ENCODE assay signal across 1 cellular context in genomic region chr19:13633109-13633508, GRCh38.
A peak's percentile ranks its signal among the peaks of the same experiment; 100 is the strongest.
TF ChIP-seq lines count a peak whose summit lies in the region.

No MANE protein-coding gene starts in this region.

TF ChIP-seq in HepG2, 621 proteins besides CTCF, POLR2A, EP300 and RAD21 (continued from another document and continues in another):
- no peak for TF ChIP-seq ZHX2 (IDR thresholded peaks at IDR 0.05; ENCODE audit: low read depth)
- TF ChIP-seq ZHX2 (CRISPR knock-in tag; IDR thresholded peaks at IDR 0.05; ENCODE audit: borderline replicate concordance), result no peak
- TF ChIP-seq HNF1A (IDR thresholded peaks at IDR 0.05; ENCODE audit: low read depth), result no peak
- TF ChIP-seq HNF1A (CRISPR knock-in tag; IDR thresholded peaks at IDR 0.05; ENCODE audit: borderline replicate concordance), result peak; percentile 49; the same call in 1 of the 2 replicates
- TF ChIP-seq HOXA3 (CRISPR knock-in tag; IDR thresholded peaks at IDR 0.05), result peak; percentile 20; the same call in 1 of the 2 replicates
- no peak for TF ChIP-seq SOX6 (IDR thresholded peaks at IDR 0.05)
- peak; percentile 64 for TF ChIP-seq SOX6 (CRISPR knock-in tag; IDR thresholded peaks at IDR 0.05)
- no peak; the same call in 1 of the 2 replicates for TF ChIP-seq NR2F6 (IDR thresholded peaks at IDR 0.05)
- TF ChIP-seq NR2F6 (CRISPR knock-in tag; IDR thresholded peaks at IDR 0.05), result peak; percentile 59; the same call in 1 of the 2 replicates
- TF ChIP-seq GATAD2A (CRISPR knock-in tag; IDR thresholded peaks at IDR 0.05), result peak; percentile 40; the same call in 1 of the 2 replicates
- peak; percentile 61; the same call in 1 of the 2 replicates for TF ChIP-seq HDAC1 (CRISPR knock-in tag; IDR thresholded peaks at IDR 0.05)
- TF ChIP-seq THAP11 (CRISPR knock-in tag; IDR thresholded peaks at IDR 0.05), result 0 out of 2 replicates have a peak, but pooled peaks have one; percentile 20
- TF ChIP-seq MXI1 (IDR thresholded peaks at IDR 0.05; ENCODE audit: borderline replicate concordance, low read depth, low read length), result no peak
- TF ChIP-seq CAMTA2 (CRISPR knock-in tag; IDR thresholded peaks at IDR 0.05; ENCODE audit: borderline replicate concordance), result no peak
- TF ChIP-seq TFAP4 (IDR thresholded peaks at IDR 0.05; ENCODE audit: borderline replicate concordance, low read depth), result peak; percentile 94
- TF ChIP-seq SIX4 (CRISPR knock-in tag; IDR thresholded peaks at IDR 0.05), result peak; percentile 97
- TF ChIP-seq NFYC (CRISPR knock-in tag; IDR thresholded peaks at IDR 0.05), result peak; percentile 37
- TF ChIP-seq ZIK1 (CRISPR knock-in tag; IDR thresholded peaks at IDR 0.05; ENCODE audit: borderline replicate concordance, low read depth), result no peak
- TF ChIP-seq NBN (conservative IDR thresholded peaks at IDR 0.05), result no peak
- 0 out of 2 replicates have a peak, but pooled peaks have one; percentile 22 for TF ChIP-seq MAFF (IDR thresholded peaks at IDR 0.05; ENCODE audit: low read depth, low read length)
- TF ChIP-seq ZMYM4 (CRISPR knock-in tag; IDR thresholded peaks at IDR 0.05), result peak; percentile 61
- peak; percentile 21; the same call in 1 of the 2 replicates for TF ChIP-seq FOXA3 (CRISPR knock-in tag; IDR thresholded peaks at IDR 0.05)
- peak; percentile 51; the same call in 1 of the 2 replicates for TF ChIP-seq GABPB1 (CRISPR knock-in tag; IDR thresholded peaks at IDR 0.05)
- no peak for TF ChIP-seq ATAD3A (CRISPR knock-in tag; IDR thresholded peaks at IDR 0.05)
- no peak for TF ChIP-seq EZH2 (conservative IDR thresholded peaks at IDR 0.05; ENCODE audit: low read depth, low read length)
- peak; percentile 89; the same call in 1 of the 2 replicates for TF ChIP-seq SIX1 (CRISPR knock-in tag; IDR thresholded peaks at IDR 0.05; ENCODE audit: borderline replicate concordance)
- no peak for TF ChIP-seq JDP2 (CRISPR knock-in tag; IDR thresholded peaks at IDR 0.05; ENCODE audit: borderline replicate concordance)
- TF ChIP-seq ERF (CRISPR knock-in tag; IDR thresholded peaks at IDR 0.05), result 0 out of 2 replicates have a peak, but pooled peaks have one; percentile 30
- TF ChIP-seq ISL2 (CRISPR knock-in tag; IDR thresholded peaks at IDR 0.05), result 0 out of 2 replicates have a peak, but pooled peaks have one; percentile 9
- 0 out of 2 replicates have a peak, but pooled peaks have one; percentile 16 for TF ChIP-seq PHF20 (CRISPR knock-in tag; IDR thresholded peaks at IDR 0.05)
- TF ChIP-seq ZNF331 (CRISPR knock-in tag; IDR thresholded peaks at IDR 0.05), result peak; percentile 92; the same call in 1 of the 2 replicates
- TF ChIP-seq TARDBP (CRISPR knock-in tag; IDR thresholded peaks at IDR 0.05), result peak; percentile 42; the same call in 1 of the 2 replicates
- no peak for TF ChIP-seq ZGPAT (CRISPR knock-in tag; IDR thresholded peaks at IDR 0.05)
- TF ChIP-seq ELF1 (CRISPR knock-in tag; IDR thresholded peaks at IDR 0.05), result 0 out of 2 replicates have a peak, but pooled peaks have one; percentile 25
- peak; percentile 22; the same call in 1 of the 2 replicates for TF ChIP-seq HNF4G (IDR thresholded peaks at IDR 0.05; ENCODE audit: borderline replicate concordance, low read depth, low read length)
- TF ChIP-seq HNF4G (CRISPR knock-in tag; IDR thresholded peaks at IDR 0.05; ENCODE audit: borderline replicate concordance, low read depth), result no peak
- no peak for TF ChIP-seq ZNF326 (CRISPR knock-in tag; IDR thresholded peaks at IDR 0.05; ENCODE audit: borderline replicate concordance)
- 0 out of 2 replicates have a peak, but pooled peaks have one; percentile 16 for TF ChIP-seq HMGXB3 (CRISPR knock-in tag; IDR thresholded peaks at IDR 0.05; ENCODE audit: borderline replicate concordance)
- no peak for TF ChIP-seq KLF15 (CRISPR knock-in tag; IDR thresholded peaks at IDR 0.05; ENCODE audit: borderline replicate concordance)
- TF ChIP-seq BCL6 (CRISPR knock-in tag; IDR thresholded peaks at IDR 0.05), result peak; percentile 24; the same call in 1 of the 2 replicates
- TF ChIP-seq NFIC (IDR thresholded peaks at IDR 0.05; ENCODE audit: low read length), result no peak
- TF ChIP-seq HMG20B (CRISPR knock-in tag; conservative IDR thresholded peaks at IDR 0.05), result 0 out of 2 replicates have a peak, but pooled peaks have one; percentile 20
- TF ChIP-seq PATZ1 (CRISPR knock-in tag; IDR thresholded peaks at IDR 0.05), result peak; percentile 38; the same call in 1 of the 2 replicates
- TF ChIP-seq ZNF747 (CRISPR knock-in tag; IDR thresholded peaks at IDR 0.05; ENCODE audit: borderline replicate concordance), result no peak
- no peak for TF ChIP-seq TSC22D2 (CRISPR knock-in tag; IDR thresholded peaks at IDR 0.05; ENCODE audit: borderline replicate concordance)
